18 cellular contexts compared by ENCODE assay signal in the genomic region with DNA sequence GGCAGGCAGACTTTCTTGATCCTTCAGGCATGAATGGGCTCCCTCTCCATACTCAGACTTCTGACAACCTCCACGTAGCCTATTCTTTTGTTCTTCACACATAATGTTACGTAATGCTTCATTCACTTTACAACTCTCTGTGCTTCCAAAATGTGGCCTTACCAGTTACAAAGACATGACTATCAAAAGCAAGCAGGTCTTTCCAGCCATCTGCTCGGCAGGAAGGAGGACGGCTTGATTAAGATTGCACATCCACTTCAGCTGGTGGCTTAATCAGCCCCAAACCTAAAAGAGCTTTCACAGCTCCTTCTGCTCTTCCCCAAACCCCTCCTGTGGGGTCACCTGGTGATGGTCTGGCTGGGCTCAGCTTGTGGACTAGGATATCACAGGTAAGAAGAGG.
DNase-seq lines count a peak whose midpoint lies in the region; ATAC-seq and TF ChIP-seq lines count a peak whose summit lies in the region.
"Had no signal": no experiment of that assay in that cellular context is flagged by ENCODE, and none has a peak within 500 bp of the region (broad histone marks: within the 10 kb centered on the region; RNA-seq: fewer than 3 reads in every experiment).

No MANE protein-coding gene starts in this region.

- H3K4me1 ChIP-seq in PC-9 (replicated peaks; ENCODE audit: insufficient read depth) (peaks cover 41% of the 10 kb centered on the region), gastroesophageal sphincter (peaks cover 0 to 10% (median 6%) of the 10 kb centered on the region in 3 donors)
- H3K4me1 ChIP-seq: foreskin keratinocyte had no signal

- no peaks in the 10 kb centered on the region for H3K79me2 ChIP-seq in PC-9 (ENCODE audit: low read depth)

- TF ChIP-seq CTCF in HL-60 (IDR thresholded peaks at IDR 0.05; ENCODE audit: insufficient read depth, low read length) (no peak), PC-9 (conservative IDR thresholded peaks at IDR 0.05) (no peak), epithelial cell of esophagus (IDR thresholded peaks at IDR 0.05; ENCODE audit: insufficient read depth, low read depth, low read length, missing control alignments) (no peak), gastroesophageal sphincter (IDR thresholded peaks at IDR 0.05) (no peak)

- H3K27me3 ChIP-seq in HL-60 (ENCODE audit: insufficient read depth, poor library complexity, severe bottlenecking) (no peaks in the 10 kb centered on the region), PC-9 (ENCODE audit: insufficient read depth, low read depth) (no peaks in the 10 kb centered on the region), gastroesophageal sphincter (peaks cover 12% of the 10 kb centered on the region)

- no peak for TF ChIP-seq EP300 in gastroesophageal sphincter (IDR thresholded peaks at IDR 0.05)

- POLR2A ChIA-PET in PC-9 (lab: Charles Lee; ENCODE audit: unreplicated experiment) = no interaction called here

- DNase-seq in AML-193 (lab: John Stamatoyannopoulos, UW) (peak; percentile 83 to 91), HL-60 (ENCODE audit: low read depth in 1 of 2, low spot score in 1 of 2) (peak; percentile 63 to 77), PC-9 (peak; percentile 30 to 92), epithelial cell of esophagus (ENCODE audit: low read depth) (peak; percentile 81), NCI-H2171 (lab: John Stamatoyannopoulos, UW) (no peak), NCI-H2081 treated with DMSO at 0.1 percent for 48 hours (lab: John Stamatoyannopoulos, UW) (no peak)
- DNase-seq: activated CD4-positive, alpha-beta T cell treated with anti-CD3 and anti-CD28 coated beads for 48 hours; activated CD8-positive, alpha-beta memory T cell treated with anti-CD3 and anti-CD28 coated beads, Interleukin-2, amount 50 U/mL, for 48 hours; foreskin keratinocyte; left colon; NCI-H1092 treated with DMSO at 0.1 percent for 48 hours; NCI-H345; right cardiac atrium; T-helper 9 cell had no signal

- H3K4me2 ChIP-seq in PC-9 = peak overlapping the region; percentile 24

- H3K4me3 ChIP-seq in HL-60 (replicated peaks; ENCODE audit: insufficient read depth, low read length) (no peak overlapping the region), PC-9 (no peak overlapping the region), epithelial cell of esophagus (ENCODE audit: low read length) (no peak overlapping the region), gastroesophageal sphincter (no peak overlapping the region)
- H3K4me3 ChIP-seq: GM12878, SK-N-MC had no signal

- 71 to 92% methylated on average over 2 to 3 of the region's 4 CpGs for WGBS in gastroesophageal sphincter (ENCODE audit: low coverage in 1 of 2), 2 donors

- H3K36me3 ChIP-seq in PC-9 (ENCODE audit: low read depth) = no peaks in the 10 kb centered on the region
- H3K36me3 ChIP-seq in gastroesophageal sphincter = no peaks in the 10 kb centered on the region

- no TSS peak for BruUV-seq in PC-9 (replicated peaks; lab: Mats Ljungman, UMichigan)

- TF ChIP-seq POLR2A in gastroesophageal sphincter (IDR thresholded peaks at IDR 0.05) = no peak

- no peak for ATAC-seq in GM18519 (IDR thresholded peaks at IDR 0.05; ENCODE audit: low FRiP score, unreplicated experiment)
- no peak for ATAC-seq in gastroesophageal sphincter
- ATAC-seq: foreskin keratinocyte, GM12878, left colon, right cardiac atrium had no signal

- intact Hi-C loops in PC-9 (cut with micrococcal nuclease; ENCODE audit: unreplicated experiment) = no loop called here

- H4K20me1 ChIP-seq in PC-9 (ENCODE audit: insufficient read depth) = no peaks in the 10 kb centered on the region

- peak overlapping the region; percentile 59 for H3K27ac ChIP-seq in HL-60 (replicated peaks)
- no peak overlapping the region for H3K27ac ChIP-seq in PC-9
- H3K27ac ChIP-seq in gastroesophageal sphincter = no peak overlapping the region
- H3K27ac ChIP-seq: foreskin keratinocyte, SK-N-MC had no signal

- CTCF ChIA-PET in PC-9 (lab: Charles Lee) = interaction anchor here (0.6 to 0.7 kb wide), 4 partner anchors 41 to 265 kb away, joined by 3 to 5 read pairs (median 3); no protein-coding TSS in a partner anchor

- H2AFZ ChIP-seq in PC-9 = no peak overlapping the region

- H3K9me3 ChIP-seq in PC-9 (ENCODE audit: insufficient read depth, low read depth) (no peaks in the 10 kb centered on the region), gastroesophageal sphincter (no peaks in the 10 kb centered on the region)

- peaks cover 11% of the 10 kb centered on the region; the same call in 1 of the 2 replicates for H3F3A ChIP-seq in PC-9 (ENCODE audit: insufficient read depth, low read depth)

- no peaks in the 10 kb centered on the region for H3K9me2 ChIP-seq in PC-9 (ENCODE audit: insufficient read depth)

Comparison
In these comparisons a context has a peak if more than half of its experiments do, and no peak if none do; other contexts are left out.
1. DNase-seq: peak in AML-193 (2 of 2), HL-60 (2 of 2), PC-9 (2 of 2) and epithelial cell of esophagus (single experiment); none in NCI-H2171 (single experiment) and NCI-H2081 treated with DMSO at 0.1 percent for 48 hours (single experiment).